ENCODE assay signal across 12 cellular contexts in genomic region chr10:11179231-11180105, GRCh38.
DNase-seq lines count a peak whose midpoint lies in the region; ATAC-seq and TF ChIP-seq lines count a peak whose summit lies in the region.
"Had no signal": no experiment of that assay in that cellular context is flagged by ENCODE, and none has a peak within 500 bp of the region (broad histone marks: within the 10 kb centered on the region; RNA-seq: fewer than 3 reads in every experiment).

No MANE protein-coding gene starts in this region.

- no peaks in the 10 kb centered on the region for H3K79me1 ChIP-seq in IMR-90 (ENCODE audit: low read depth in 1 of 2, low read length in 2 of 2)

- no peak overlapping the region for H3K4me3 ChIP-seq in IMR-90 (ENCODE audit: insufficient read depth, low read depth, low read length)
- H3K4me3 ChIP-seq in spleen: peak overlapping the region in 5 of 8 donors; percentile 1 to 61 (median 24)
- H3K4me3 ChIP-seq: uterus had no signal

- H4K20me1 ChIP-seq in IMR-90 (ENCODE audit: insufficient read depth, low read length): no peaks in the 10 kb centered on the region

- WGBS in IMR-90 (ENCODE audit: extremely low coverage in 2 of 2, insufficient read length in 1 of 2), 2 experiments: 80% methylated on average over 1 of the region's 13 CpGs; no CpG with 5 or more reads in 1 of the 2 experiments
- 47 to 59% (median 50%) methylated on average over 13 of the region's 13 CpGs for WGBS in spleen, 5 donors

- no peak for TF ChIP-seq RAD21 in IMR-90 (IDR thresholded peaks at IDR 0.05; ENCODE audit: low read length)

- H3K14ac ChIP-seq in IMR-90 (replicated peaks; ENCODE audit: low read depth, low read length): no peak overlapping the region

- no peak overlapping the region for H4K8ac ChIP-seq in IMR-90 (ENCODE audit: low read depth in 2 of 2, low read length in 2 of 2)

- no peak for TF ChIP-seq CTCF in IMR-90 (conservative IDR thresholded peaks at IDR 0.05; ENCODE audit: low read depth, low read length)
- no peak for TF ChIP-seq CTCF in spleen (IDR thresholded peaks at IDR 0.05 in 8 of 11, conservative IDR thresholded peaks at IDR 0.05 in 3 of 11)

- DNase-seq in activated CD4-positive, alpha-beta memory T cell treated with anti-CD3 and anti-CD28 coated beads for 36 hours: no peak
- no peak for DNase-seq in activated CD4-positive, alpha-beta memory T cell treated with anti-CD3 and anti-CD28 coated beads, Interleukin-2, amount 10 ng/mL, durations not matched to agents 7 days and 5 days
- DNase-seq in IMR-90 (no peak), spleen (no peak)
- no peak for DNase-seq in activated effector memory CD4-positive, alpha-beta T cell treated with Interleukin-2 at 50 U/mL for 16 hours
- DNase-seq: DMS53, NCI-H1092 treated with DMSO at 0.1 percent for 48 hours, NCI-H510A, uterus had no signal

- dilution Hi-C loops in IMR-90 (cut with HindIII; ENCODE audit: low sequenced_read_pairs, unreplicated experiment): no loop called here

- ATAC-seq in IMR-90 (ENCODE audit: low read depth) (no peak), GM21737 (IDR thresholded peaks at IDR 0.05; ENCODE audit: unreplicated experiment) (no peak), GM19397 (IDR thresholded peaks at IDR 0.05; ENCODE audit: unreplicated experiment) (no peak)

- H3K4ac ChIP-seq in IMR-90 (ENCODE audit: low read depth, low read length): no peak overlapping the region

- in situ Hi-C loops in IMR-90 (cut with MboI; ENCODE audit: low sequenced_read_pairs): no loop called here

- H3K4me2 ChIP-seq in IMR-90 (ENCODE audit: low read depth, low read length): no peak overlapping the region

- CTCF ChIA-PET in activated CD4-positive, alpha-beta memory T cell treated with anti-CD3 and anti-CD28 coated beads for 36 hours (lab: Charles Lee): interaction anchor here (0.6 to 5.0 kb wide), 11 partner anchors 8 to 143 kb away, joined by 3 to 41 read pairs (median 4); no protein-coding TSS in a partner anchor
- CTCF ChIA-PET in activated CD4-positive, alpha-beta memory T cell treated with anti-CD3 and anti-CD28 coated beads, Interleukin-2, amount 10 ng/mL, durations not matched to agents 7 days and 5 days (lab: Charles Lee): interaction anchor here (1.0 to 3.7 kb wide), 11 partner anchors 9 to 91 kb away, joined by 3 to 71 read pairs (median 5); no protein-coding TSS in a partner anchor
- CTCF ChIA-PET in IMR-90 (lab: Yijun Ruan, JAX): no interaction called here

- H3K9me3 ChIP-seq in IMR-90 (ENCODE audit: control insufficient read depth, insufficient read depth, low read length) (peaks cover 2% of the 10 kb centered on the region; the same call in 1 of the 2 replicates), spleen (peaks cover 0 to 3% (median under 1%) of the 10 kb centered on the region in 8 donors)
- H3K9me3 ChIP-seq: uterus had no signal

- no peak overlapping the region for H3K9ac ChIP-seq in IMR-90 (ENCODE audit: low read depth, low read length)

- POLR2A ChIA-PET in activated CD4-positive, alpha-beta memory T cell treated with anti-CD3 and anti-CD28 coated beads for 36 hours (lab: Charles Lee): interaction anchor here (0.6 to 12.3 kb wide), 19 partner anchors 11 to 93 kb away, joined by 3 to 253 read pairs (median 6); no protein-coding TSS in a partner anchor
- POLR2A ChIA-PET in activated CD4-positive, alpha-beta memory T cell treated with anti-CD3 and anti-CD28 coated beads, Interleukin-2, amount 10 ng/mL, durations not matched to agents 7 days and 5 days (lab: Charles Lee): interaction anchor here (1.0 to 18.3 kb wide), 23 partner anchors 9 to 163 kb away, joined by 3 to 1515 read pairs (median 9); no protein-coding TSS in a partner anchor
- POLR2A ChIA-PET in IMR-90 (lab: Charles Lee; ENCODE audit: unreplicated experiment): no interaction called here

- H2BK20ac ChIP-seq in IMR-90 (ENCODE audit: low read depth, low read length): 0 out of 2 replicates have a peak overlapping the region, but pooled peaks have one; percentile 3

- no peaks in the 10 kb centered on the region for H3K9me1 ChIP-seq in IMR-90 (ENCODE audit: insufficient read depth, low read length)

- H3K36me3 ChIP-seq in IMR-90 (ENCODE audit: control insufficient read depth, insufficient read depth, low read length): no peaks in the 10 kb centered on the region
- peaks cover 0 to 54% (median 7%) of the 10 kb centered on the region in 6 donors for H3K36me3 ChIP-seq in spleen
- H3K36me3 ChIP-seq: uterus had no signal

- H4K91ac ChIP-seq in IMR-90 (ENCODE audit: insufficient read depth, low read depth, low read length): no peak overlapping the region

- no peak overlapping the region for H3K27ac Mint-ChIP-seq in activated CD4-positive, alpha-beta memory T cell treated with anti-CD3 and anti-CD28 coated beads for 36 hours
- H3K27ac Mint-ChIP-seq in activated CD4-positive, alpha-beta memory T cell treated with anti-CD3 and anti-CD28 coated beads, Interleukin-2, amount 10 ng/mL, durations not matched to agents 7 days and 5 days: no peak overlapping the region

- no peak overlapping the region for H2AK9ac ChIP-seq in IMR-90 (replicated peaks; ENCODE audit: low read depth, low read length, poor library complexity)

- H3K36me3 Mint-ChIP-seq in activated CD4-positive, alpha-beta memory T cell treated with anti-CD3 and anti-CD28 coated beads for 36 hours: peaks cover 82% of the 10 kb centered on the region
- peaks cover 98% of the 10 kb centered on the region for H3K36me3 Mint-ChIP-seq in activated CD4-positive, alpha-beta memory T cell treated with anti-CD3 and anti-CD28 coated beads, Interleukin-2, amount 10 ng/mL, durations not matched to agents 7 days and 5 days (ENCODE audit: low read depth)

- H3K27me3 ChIP-seq in IMR-90 (ENCODE audit: control insufficient read depth, insufficient read depth, low read length) (no peaks in the 10 kb centered on the region), spleen (replicated peaks in 1 of 7) (no peaks in the 10 kb centered on the region)
- H3K27me3 ChIP-seq: uterus had no signal

- no peak overlapping the region for H3K56ac ChIP-seq in IMR-90 (ENCODE audit: extremely low read depth, insufficient read depth, low read length)

- H3K4me3 Mint-ChIP-seq in activated CD4-positive, alpha-beta memory T cell treated with anti-CD3 and anti-CD28 coated beads for 36 hours: peak overlapping the region; percentile 89
- H3K4me3 Mint-ChIP-seq in activated CD4-positive, alpha-beta memory T cell treated with anti-CD3 and anti-CD28 coated beads, Interleukin-2, amount 10 ng/mL, durations not matched to agents 7 days and 5 days: no peak overlapping the region

- H4K5ac ChIP-seq in IMR-90 (ENCODE audit: low read depth, low read length): no peak overlapping the region

- H3K27ac ChIP-seq in IMR-90 (ENCODE audit: insufficient read depth, low read length) (no peak overlapping the region), cingulate gyrus (ENCODE audit: low read depth, low read length) (peak overlapping the region; percentile 49), spleen (peak overlapping the region in 7 of 8 donors; percentile 55 to 99 (median 96))
- H3K27ac ChIP-seq: uterus had no signal

- H2AK5ac ChIP-seq in IMR-90 (ENCODE audit: low read depth, low read length): no peak overlapping the region; the same call in 1 of the 2 replicates

- 0 out of 2 replicates have a peak overlapping the region, but pooled peaks have one; percentile 39 for H2BK120ac ChIP-seq in IMR-90 (ENCODE audit: low read depth, low read length)

- H3K4me1 ChIP-seq in IMR-90 (ENCODE audit: control insufficient read depth, insufficient read depth, low read length): no peaks in the 10 kb centered on the region
- peaks cover 50 to 100% (median 99%) of the 10 kb centered on the region in 6 donors for H3K4me1 ChIP-seq in spleen
- H3K4me1 ChIP-seq: uterus had no signal

- H3K18ac ChIP-seq in IMR-90 (ENCODE audit: low read depth, low read length): no peak overlapping the region

- no peaks in the 10 kb centered on the region for H3K9me3 Mint-ChIP-seq in activated CD4-positive, alpha-beta memory T cell treated with anti-CD3 and anti-CD28 coated beads for 36 hours
- H3K9me3 Mint-ChIP-seq in activated CD4-positive, alpha-beta memory T cell treated with anti-CD3 and anti-CD28 coated beads, Interleukin-2, amount 10 ng/mL, durations not matched to agents 7 days and 5 days: peaks cover 4% of the 10 kb centered on the region

- H3K4me1 Mint-ChIP-seq in activated CD4-positive, alpha-beta memory T cell treated with anti-CD3 and anti-CD28 coated beads for 36 hours (ENCODE audit: low read depth): peaks cover 95% of the 10 kb centered on the region
- H3K4me1 Mint-ChIP-seq in activated CD4-positive, alpha-beta memory T cell treated with anti-CD3 and anti-CD28 coated beads, Interleukin-2, amount 10 ng/mL, durations not matched to agents 7 days and 5 days: peaks cover 92% of the 10 kb centered on the region

- no peak overlapping the region for H3K23ac ChIP-seq in IMR-90 (ENCODE audit: low read depth, low read length)

- TF ChIP-seq POLR2A in IMR-90 (IDR thresholded peaks at IDR 0.05; ENCODE audit: low read depth, low read length) (no peak), spleen (IDR thresholded peaks at IDR 0.05) (no peak)

- H2BK5ac ChIP-seq in IMR-90 (ENCODE audit: low read depth, low read length, poor library complexity, severe bottlenecking): no peak overlapping the region

- H2BK15ac ChIP-seq in IMR-90 (ENCODE audit: low read depth, low read length): no peak overlapping the region

- no peak overlapping the region for H2AFZ ChIP-seq in IMR-90 (replicated peaks; ENCODE audit: low read length, poor library complexity)

- no peaks in the 10 kb centered on the region for H3K27me3 Mint-ChIP-seq in activated CD4-positive, alpha-beta memory T cell treated with anti-CD3 and anti-CD28 coated beads for 36 hours
- H3K27me3 Mint-ChIP-seq in activated CD4-positive, alpha-beta memory T cell treated with anti-CD3 and anti-CD28 coated beads, Interleukin-2, amount 10 ng/mL, durations not matched to agents 7 days and 5 days: no peaks in the 10 kb centered on the region

- no TSS peak for BruUV-seq in IMR-90 (replicated peaks; lab: Mats Ljungman, UMichigan)

- intact Hi-C loops in activated CD4-positive, alpha-beta memory T cell treated with anti-CD3 and anti-CD28 coated beads for 36 hours (cut with micrococcal nuclease): loop anchor here (1.0 to 10.0 kb wide), 5 partner anchors 15 to 945 kb away; partner anchors contain the start of gene SEC61A2
- intact Hi-C loops in IMR-90 (cut with micrococcal nuclease): no loop called here
- intact Hi-C loops in spleen (cut with DNase I; ENCODE audit: low total_unique reads): loop anchor here (10.0 kb wide), 1 partner anchor 85 kb away; no protein-coding TSS in a partner anchor

TF ChIP-seq in IMR-90, 13 proteins besides CTCF, POLR2A, EP300 and RAD21 (continues in another document):
- TF ChIP-seq RCOR1 (IDR thresholded peaks at IDR 0.05; ENCODE audit: insufficient replicate concordance, low read length) (no peak), MXI1 (IDR thresholded peaks at IDR 0.05; ENCODE audit: borderline replicate concordance, low read depth, low read length) (no peak), NFE2L2 (IDR thresholded peaks at IDR 0.05; ENCODE audit: low read depth, low read length) (no peak)
